In the genomic region with DNA sequence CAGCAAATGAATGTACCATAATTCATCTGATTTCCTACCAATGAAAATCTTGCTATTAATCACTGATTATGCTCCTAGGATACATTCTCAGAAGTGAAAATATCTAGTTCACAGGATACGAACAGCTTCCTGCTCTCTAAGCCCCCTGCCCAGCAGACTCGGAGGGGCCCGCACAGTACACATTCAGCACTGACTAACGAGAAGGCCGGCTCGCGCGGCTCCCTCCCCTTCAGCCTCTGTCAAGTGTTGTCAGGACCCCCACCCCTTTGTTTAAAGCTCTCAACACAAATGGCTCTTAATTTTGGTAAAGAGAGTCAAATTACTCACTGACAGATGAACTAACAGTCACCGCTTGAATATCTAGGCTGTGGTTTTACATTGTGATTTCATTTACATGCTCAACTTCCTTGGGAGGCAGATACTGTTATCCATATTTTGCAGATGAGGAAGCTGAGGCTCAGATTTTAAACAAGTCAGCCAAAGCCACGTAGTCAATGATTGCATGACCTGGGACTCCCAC, we compare ENCODE assay signal across 9 cellular contexts.
DNase-seq lines count a peak whose midpoint lies in the region; ATAC-seq and TF ChIP-seq lines count a peak whose summit lies in the region.
"Had no signal": no experiment of that assay in that cellular context is flagged by ENCODE, and none has a peak within 500 bp of the region (broad histone marks: within the 10 kb centered on the region; RNA-seq: fewer than 3 reads in every experiment).

No MANE protein-coding gene starts in this region.

- H3K36me3 Mint-ChIP-seq in activated CD4-positive, alpha-beta memory T cell treated with anti-CD3 and anti-CD28 coated beads for 36 hours = peaks cover 44% of the 10 kb centered on the region

- ATAC-seq in Right ventricle myocardium inferior (no peak), upper lobe of left lung (ENCODE audit: low FRiP score in 2 of 2) (peak in 1 of 2 donors; percentile 12)

- no peak overlapping the region for H3K4me3 ChIP-seq in left ventricle myocardium inferior
- H3K4me3 ChIP-seq in upper lobe of left lung = no peak overlapping the region

- no peaks in the 10 kb centered on the region for H3K27me3 Mint-ChIP-seq in activated CD4-positive, alpha-beta memory T cell treated with anti-CD3 and anti-CD28 coated beads for 36 hours

- no peaks in the 10 kb centered on the region for H3K27me3 ChIP-seq in left ventricle myocardium inferior (ENCODE audit: low read depth)
- H3K27me3 ChIP-seq in upper lobe of left lung = no peaks in the 10 kb centered on the region

- peaks cover 58% of the 10 kb centered on the region for H3K36me3 ChIP-seq in left ventricle myocardium inferior
- H3K36me3 ChIP-seq in upper lobe of left lung = peaks cover 3 to 75% (median 25%) of the 10 kb centered on the region in 4 donors

- TF ChIP-seq CTCF in left ventricle myocardium inferior (IDR thresholded peaks at IDR 0.05; ENCODE audit: borderline replicate concordance) = no peak
- no peak for TF ChIP-seq CTCF in upper lobe of left lung (IDR thresholded peaks at IDR 0.05)

- peak overlapping the region; percentile 45 for H3K27ac ChIP-seq in left ventricle myocardium inferior (replicated peaks)
- peak overlapping the region; percentile 71 to 86 (median 78) for H3K27ac ChIP-seq in upper lobe of left lung

- no peaks in the 10 kb centered on the region for H3K9me3 Mint-ChIP-seq in activated CD4-positive, alpha-beta memory T cell treated with anti-CD3 and anti-CD28 coated beads for 36 hours

- peak overlapping the region; percentile 80 for H3K27ac Mint-ChIP-seq in activated CD4-positive, alpha-beta memory T cell treated with anti-CD3 and anti-CD28 coated beads for 36 hours

- H3K9me3 ChIP-seq in left ventricle myocardium inferior (replicated peaks) (no peaks in the 10 kb centered on the region), upper lobe of left lung (no peaks in the 10 kb centered on the region)

- intact Hi-C loops in left ventricle myocardium inferior (cut with micrococcal nuclease) = no loop called here
- intact Hi-C loops in Right ventricle myocardium inferior (cut with DNase I) = no loop called here
- intact Hi-C loops in activated CD4-positive, alpha-beta memory T cell treated with anti-CD3 and anti-CD28 coated beads for 36 hours (cut with micrococcal nuclease) = no loop called here

- H3K4me3 Mint-ChIP-seq in activated CD4-positive, alpha-beta memory T cell treated with anti-CD3 and anti-CD28 coated beads for 36 hours = no peak overlapping the region

- peaks cover 47% of the 10 kb centered on the region for H3K4me1 Mint-ChIP-seq in activated CD4-positive, alpha-beta memory T cell treated with anti-CD3 and anti-CD28 coated beads for 36 hours (ENCODE audit: low read depth)

- peaks cover 74% of the 10 kb centered on the region for H3K4me1 ChIP-seq in left ventricle myocardium inferior
- peaks cover 20 to 38% (median 24%) of the 10 kb centered on the region in 4 donors for H3K4me1 ChIP-seq in upper lobe of left lung

- 73 to 79% methylated on average over 10 of the region's 10 CpGs for WGBS in upper lobe of left lung, 2 donors

- no peak for DNase-seq in left ventricle myocardium inferior
- DNase-seq in Right ventricle myocardium inferior (ENCODE audit: missing footprints) = no peak
- no peak for DNase-seq in activated CD4-positive, alpha-beta memory T cell treated with anti-CD3 and anti-CD28 coated beads for 36 hours
- DNase-seq in kidney tubule cell (ENCODE audit: low spot score) = peak; percentile 79
- peak in 1 of 2 donors; percentile 49 for DNase-seq in upper lobe of left lung
- no peak for DNase-seq in stimulated activated naive CD4-positive, alpha-beta T cell (lab: John Stamatoyannopoulos, UW)
- no peak for DNase-seq in HT-29 (ENCODE audit: low spot score)
- no peak for DNase-seq in NCI-H345 (lab: John Stamatoyannopoulos, UW)
- DNase-seq: cerebellar nuclear complex had no signal

- no peak for TF ChIP-seq EP300 in upper lobe of left lung (IDR thresholded peaks at IDR 0.05)

- TF ChIP-seq POLR2A in upper lobe of left lung (IDR thresholded peaks at IDR 0.05) = no peak

- POLR2A ChIA-PET in activated CD4-positive, alpha-beta memory T cell treated with anti-CD3 and anti-CD28 coated beads for 36 hours (lab: Charles Lee) = interaction anchor here (0.7 to 2.5 kb wide), 4 partner anchors 29 to 103 kb away, joined by 3 to 11 read pairs (median 4); no protein-coding TSS in a partner anchor

- CTCF ChIA-PET in activated CD4-positive, alpha-beta memory T cell treated with anti-CD3 and anti-CD28 coated beads for 36 hours (lab: Charles Lee) = interaction anchor here (0.8 to 3.8 kb wide), 4 partner anchors 21 to 117 kb away, joined by 3 to 20 read pairs (median 6); no protein-coding TSS in a partner anchor
